In the genomic region with DNA sequence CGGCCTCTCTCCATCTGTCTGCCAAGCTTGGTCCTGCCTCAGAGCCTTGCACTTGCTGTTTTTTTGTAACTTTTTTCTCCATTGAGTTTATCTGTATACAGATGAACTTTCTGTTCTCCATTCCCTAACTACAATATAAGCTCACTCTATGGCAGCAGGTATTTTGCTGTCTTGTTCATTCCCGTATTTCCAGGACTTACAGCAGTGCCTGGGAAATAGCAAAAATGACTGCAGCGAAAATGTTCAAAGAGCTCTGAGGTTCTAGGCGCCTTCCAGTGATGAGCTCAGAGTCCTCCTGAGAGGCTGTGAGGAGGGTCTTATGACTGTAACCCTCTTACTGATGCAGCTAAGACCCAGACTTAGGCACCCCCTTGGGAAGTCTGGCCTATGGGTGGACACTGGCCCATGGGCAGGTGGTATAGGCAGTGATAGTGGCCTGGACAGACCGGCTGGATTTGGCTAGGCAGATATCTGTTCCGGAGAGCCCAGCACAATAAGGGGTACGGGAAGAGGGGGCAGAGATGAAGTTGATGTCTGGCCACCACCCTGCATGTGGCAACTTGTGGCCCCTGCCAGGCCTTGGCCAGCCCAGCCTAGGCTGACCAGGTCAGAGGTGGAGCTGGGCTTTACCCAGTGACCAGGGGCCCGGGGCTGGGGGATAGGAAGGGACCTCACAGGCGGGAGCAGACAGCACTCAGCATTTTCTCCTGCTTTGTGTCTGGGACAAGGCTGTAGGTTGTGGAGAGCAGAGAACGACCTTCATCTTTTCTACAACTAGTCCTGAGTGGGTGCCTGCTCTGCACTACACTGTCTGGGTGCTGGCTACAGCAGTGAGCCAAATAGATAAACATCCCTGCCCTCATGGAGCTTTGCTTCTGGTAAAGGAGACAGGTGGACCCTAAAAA, we compare ENCODE assay signal across 10 cellular contexts. TPM values are rescaled to one million over a fixed set of nuclear protein-coding genes. Genes with fewer than 3 reads are reported as not detected.
DNase-seq lines count a peak whose midpoint lies in the region; ATAC-seq, FAIRE-seq and TF ChIP-seq lines count a peak whose summit lies in the region.
"Had no signal": no experiment of that assay in that cellular context is flagged by ENCODE, and none has a peak within 500 bp of the region (broad histone marks: within the 10 kb centered on the region; RNA-seq: fewer than 3 reads in every experiment).

No MANE protein-coding gene starts in this region.

- H3K9me3 ChIP-seq in NT2/D1 (ENCODE audit: insufficient read depth, low read length), result no peaks in the 10 kb centered on the region
- H3K9me3 ChIP-seq in gastrocnemius medialis, result no peaks in the 10 kb centered on the region

- in situ Hi-C loops in gastrocnemius medialis (cut with MboI; ENCODE audit: low sequenced_read_pairs in 4 of 4), result loop anchor here (25.0 kb wide), 5 partner anchors 213 to 837 kb away; partner anchors contain the start of genes ADSL (in 2 of the 4), CBX7 (in 2 of the 4), RPL3 (in 1 of the 4) and SGSM3 (in 1 of the 4)

- H3K4me1 ChIP-seq in NT2/D1 (ENCODE audit: insufficient read depth, insufficient read length), result peaks cover 21% of the 10 kb centered on the region
- H3K4me1 ChIP-seq in gastrocnemius medialis, result peaks cover 69 to 76% of the 10 kb centered on the region in 2 donors

- no peak for FAIRE-seq in GM12891 (lab: Jason Lieb, UNC)

- no peak for TF ChIP-seq CTCF in gastrocnemius medialis (IDR thresholded peaks at IDR 0.05 in 4 of 5, conservative IDR thresholded peaks at IDR 0.05 in 1 of 5)

- no peak for ATAC-seq in gastrocnemius medialis
- no peak for ATAC-seq in GM19351 (IDR thresholded peaks at IDR 0.05; ENCODE audit: unreplicated experiment)

- H3K36me3 ChIP-seq in NT2/D1 (ENCODE audit: insufficient read depth, insufficient read length, low read length) (peaks cover 57% of the 10 kb centered on the region), gastrocnemius medialis (peaks cover 0 to 28% of the 10 kb centered on the region in 2 donors)

- TF ChIP-seq POLR2A in gastrocnemius medialis (IDR thresholded peaks at IDR 0.05), result no peak
- TF ChIP-seq POLR2A in GM12891 (IDR thresholded peaks at IDR 0.05; ENCODE audit: low read depth, low read length), result no peak; the same call in 1 of the 2 replicates

- H3K27me3 ChIP-seq in NT2/D1 (ENCODE audit: insufficient read depth, insufficient read length), result no peaks in the 10 kb centered on the region
- no peaks in the 10 kb centered on the region for H3K27me3 ChIP-seq in gastrocnemius medialis

- H3K9ac ChIP-seq in NT2/D1 (ENCODE audit: insufficient read length, low read depth), result peak overlapping the region; percentile 26

- peak; percentile 23 for DNase-seq in NCI-H2171 treated with DMSO at 0.1 percent for 48 hours (lab: John Stamatoyannopoulos, UW)
- no peak for DNase-seq in NCI-H2171 (lab: John Stamatoyannopoulos, UW)
- no peak for DNase-seq in NT2/D1 (ENCODE audit: low read depth, low spot score)
- peak; percentile 75 for DNase-seq in cerebellar cortex (ENCODE audit: low spot score)
- no peak for DNase-seq in gastrocnemius medialis
- no peak for DNase-seq in GDM1 (lab: John Stamatoyannopoulos, UW)
- DNase-seq in GM12891 (ENCODE audit: insufficient read length, low spot score), result no peak

- intact Hi-C loops in gastrocnemius medialis (cut with DNase I; ENCODE audit: low total_unique reads), result loop anchor here (5.0 to 10.0 kb wide), 5 partner anchors 353 to 1920 kb away; partner anchors contain the start of genes GGA1, MRTFA and SUN2

- peak overlapping the region; percentile 95 to 100 (median 100) for H3K27ac ChIP-seq in gastrocnemius medialis

- H3K4me3 ChIP-seq in NT2/D1 (ENCODE audit: insufficient read length, low read depth) (no peak overlapping the region), gastrocnemius medialis (no peak overlapping the region)

TF ChIP-seq in GM12891, 5 proteins besides CTCF, POLR2A, EP300 and RAD21:
- TF ChIP-seq TAF1 (IDR thresholded peaks at IDR 0.05; ENCODE audit: low read depth, low read length), result no peak
- no peak for TF ChIP-seq POU2F2 (IDR thresholded peaks at IDR 0.05; ENCODE audit: low read depth, low read length)
- TF ChIP-seq PAX5 (IDR thresholded peaks at IDR 0.05; ENCODE audit: insufficient read depth, low read length, severe bottlenecking), result no peak
- TF ChIP-seq POLR2AphosphoS5 (IDR thresholded peaks at IDR 0.05; ENCODE audit: low read depth, low read length), result no peak
- TF ChIP-seq SPI1 (IDR thresholded peaks at IDR 0.05; ENCODE audit: low read depth, low read length), result no peak

RNA-seq across cellular contexts. Expression of gene ATF4, which starts 4.6 kb away (rescaled TPM):
- total RNA-seq in gastrocnemius medialis, result 100 to 1,000 TPM; 480 to 666 (median 533) TPM
- 491 TPM for polyA plus RNA-seq in GM12891 (2012; ENCODE audit: low read depth, missing spikeins)

RNA-seq across cellular contexts. Expression of gene RPS19BP1, which starts 7.5 kb away (rescaled TPM):
- 100 to 1,000 TPM in 2 of 4 donors, 10 to 100 TPM in 2; 72.2 to 128 (median 104) TPM for total RNA-seq in gastrocnemius medialis
- polyA plus RNA-seq in GM12891 (2012; ENCODE audit: low read depth, missing spikeins), result 62.8 TPM

RNA-seq across cellular contexts. Expression of gene MIEF1, which starts 22.9 kb away (rescaled TPM):
- 10 to 100 TPM; 11.4 to 25.4 (median 12.9) TPM for total RNA-seq in gastrocnemius medialis
- 19.6 TPM for polyA plus RNA-seq in GM12891 (2012; ENCODE audit: low read depth, missing spikeins)

RNA-seq across cellular contexts. Expression of gene CACNA1I, which starts 45.5 kb away (rescaled TPM):
- not detected for total RNA-seq in gastrocnemius medialis
- polyA plus RNA-seq in GM12891 (2012; ENCODE audit: low read depth, missing spikeins), result not detected
- total RNA-seq: HT1080, lung microvascular endothelial cell had no signal

Comparison
In these comparisons a context has a peak if more than half of its experiments do, and no peak if none do; other contexts are left out.
1. DNase-seq: peak in NCI-H2171 treated with DMSO at 0.1 percent for 48 hours (single experiment) and cerebellar cortex (single experiment); none in NCI-H2171 (single experiment), NT2/D1 (single experiment), gastrocnemius medialis (0 of 2), GDM1 (single experiment) and GM12891 (single experiment).